In genomic region chr17:76538941-76539340, GRCh38 we compare ENCODE assay signal across 14 cellular contexts. TPM values are rescaled to one million over a fixed set of nuclear protein-coding genes. Genes with fewer than 3 reads are reported as not detected.
DNase-seq lines count a peak whose midpoint lies in the region; ATAC-seq and TF ChIP-seq lines count a peak whose summit lies in the region.
"Had no signal": no experiment of that assay in that cellular context is flagged by ENCODE, and none has a peak within 500 bp of the region (broad histone marks: within the 10 kb centered on the region; RNA-seq: fewer than 3 reads in every experiment).

No MANE protein-coding gene starts in this region.

- H3K4me3 Mint-ChIP-seq in activated T-cell treated with anti-CD3 and anti-CD28 coated beads, Interleukin-2, amount 50 U/mL, for 4 hours: peak overlapping the region; percentile 16
- peak overlapping the region; percentile 37 to 67 for H3K4me3 Mint-ChIP-seq in effector memory CD8-positive, alpha-beta T cell
- H3K4me3 Mint-ChIP-seq in natural killer cell: peak overlapping the region; percentile 68
- peak overlapping the region; percentile 83 for H3K4me3 Mint-ChIP-seq in type B pancreatic cell
- H3K4me3 Mint-ChIP-seq in activated CD4-positive, alpha-beta memory T cell treated with anti-CD3 and anti-CD28 coated beads for 36 hours: no peak overlapping the region

- no peaks in the 10 kb centered on the region for H3K9me3 Mint-ChIP-seq in activated T-cell treated with anti-CD3 and anti-CD28 coated beads, Interleukin-2, amount 50 U/mL, for 4 hours
- no peaks in the 10 kb centered on the region for H3K9me3 Mint-ChIP-seq in effector memory CD8-positive, alpha-beta T cell
- H3K9me3 Mint-ChIP-seq in natural killer cell (no peaks in the 10 kb centered on the region), type B pancreatic cell (no peaks in the 10 kb centered on the region)
- H3K9me3 Mint-ChIP-seq in activated CD4-positive, alpha-beta memory T cell treated with anti-CD3 and anti-CD28 coated beads for 36 hours: no peaks in the 10 kb centered on the region

- H3K4me1 Mint-ChIP-seq in activated T-cell treated with anti-CD3 and anti-CD28 coated beads, Interleukin-2, amount 50 U/mL, for 4 hours (ENCODE audit: low read depth): peaks cover 4% of the 10 kb centered on the region
- H3K4me1 Mint-ChIP-seq in effector memory CD8-positive, alpha-beta T cell (ENCODE audit: low read depth in 2 of 2): peaks cover 0 to 8% of the 10 kb centered on the region in 2 donors
- H3K4me1 Mint-ChIP-seq in natural killer cell (peaks cover 0 to 12% of the 10 kb centered on the region in 2 donors), type B pancreatic cell (ENCODE audit: unreplicated experiment) (peaks cover 39% of the 10 kb centered on the region)
- H3K4me1 Mint-ChIP-seq in activated CD4-positive, alpha-beta memory T cell treated with anti-CD3 and anti-CD28 coated beads for 36 hours (ENCODE audit: low read depth): no peaks in the 10 kb centered on the region

- intact Hi-C loops in natural killer cell (cut with micrococcal nuclease): no loop called here
- intact Hi-C loops in activated CD4-positive, alpha-beta memory T cell treated with anti-CD3 and anti-CD28 coated beads for 36 hours (cut with micrococcal nuclease): no loop called here

- no peak for DNase-seq in activated T-cell treated with anti-CD3 and anti-CD28 coated beads, Interleukin-2, amount 50 U/mL, for 4 hours
- DNase-seq in activated T-cell treated with anti-CD3 and anti-CD28 coated beads for 4 hours (no peak), natural killer cell (no peak), type B pancreatic cell (ENCODE audit: extremely low spot score, unreplicated experiment) (no peak), GOT3 (lab: John Stamatoyannopoulos, UW) (no peak)
- DNase-seq in effector memory CD8-positive, alpha-beta T cell: no peak
- DNase-seq in activated CD4-positive, alpha-beta memory T cell treated with anti-CD3 and anti-CD28 coated beads for 36 hours: no peak
- DNase-seq: amygdala; DMS 273 treated with DMSO at 0.1 percent for 48 hours; NCI-H510A; stimulated activated CD4-positive, alpha-beta T cell treated with anti-CD3 and anti-CD28 coated beads, Interleukin-4, amount 100 ng/mL, for 4 hours had no signal

- no peak overlapping the region for H3K27ac Mint-ChIP-seq in effector memory CD8-positive, alpha-beta T cell
- H3K27ac Mint-ChIP-seq in natural killer cell (no peak overlapping the region), type B pancreatic cell (peak overlapping the region; percentile 40)
- H3K27ac Mint-ChIP-seq in activated CD4-positive, alpha-beta memory T cell treated with anti-CD3 and anti-CD28 coated beads for 36 hours: no peak overlapping the region

- POLR2A ChIA-PET in activated CD4-positive, alpha-beta memory T cell treated with anti-CD3 and anti-CD28 coated beads for 36 hours (lab: Charles Lee): interaction anchor here (0.5 kb wide), 1 partner anchor 270 kb away, joined by 3 read pairs; no protein-coding TSS in a partner anchor

- no peaks in the 10 kb centered on the region for H3K36me3 Mint-ChIP-seq in activated T-cell treated with anti-CD3 and anti-CD28 coated beads, Interleukin-2, amount 50 U/mL, for 4 hours (ENCODE audit: insufficient read depth)
- no peaks in the 10 kb centered on the region for H3K36me3 Mint-ChIP-seq in effector memory CD8-positive, alpha-beta T cell (ENCODE audit: insufficient read depth)
- H3K36me3 Mint-ChIP-seq in natural killer cell (no peaks in the 10 kb centered on the region), type B pancreatic cell (no peaks in the 10 kb centered on the region)
- no peaks in the 10 kb centered on the region for H3K36me3 Mint-ChIP-seq in activated CD4-positive, alpha-beta memory T cell treated with anti-CD3 and anti-CD28 coated beads for 36 hours

- CTCF ChIA-PET in activated CD4-positive, alpha-beta memory T cell treated with anti-CD3 and anti-CD28 coated beads for 36 hours (lab: Charles Lee): interaction anchor here (0.5 to 1.2 kb wide), 2 partner anchors 9 to 16 kb away, joined by 3 read pairs; no protein-coding TSS in a partner anchor

- peaks cover 49% of the 10 kb centered on the region for H3K27me3 Mint-ChIP-seq in activated T-cell treated with anti-CD3 and anti-CD28 coated beads, Interleukin-2, amount 50 U/mL, for 4 hours (ENCODE audit: low read depth)
- peaks cover 48 to 74% of the 10 kb centered on the region in 2 donors for H3K27me3 Mint-ChIP-seq in effector memory CD8-positive, alpha-beta T cell
- H3K27me3 Mint-ChIP-seq in natural killer cell (ENCODE audit: low read depth in 2 of 2) (peaks cover 11 to 32% of the 10 kb centered on the region in 2 donors), type B pancreatic cell (peaks cover 57% of the 10 kb centered on the region)
- H3K27me3 Mint-ChIP-seq in activated CD4-positive, alpha-beta memory T cell treated with anti-CD3 and anti-CD28 coated beads for 36 hours: peaks cover 42% of the 10 kb centered on the region

- no peak for ATAC-seq in activated T-cell treated with anti-CD3 and anti-CD28 coated beads, Interleukin-2, amount 50 U/mL, for 4 hours
- ATAC-seq in effector memory CD8-positive, alpha-beta T cell (replicated peaks): no peak
- ATAC-seq in natural killer cell (no peak), HG03469 (IDR thresholded peaks at IDR 0.05; ENCODE audit: unreplicated experiment) (no peak)

- TF ChIP-seq CTCF in natural killer cell (IDR thresholded peaks at IDR 0.05) (no peak), type B pancreatic cell (conservative IDR thresholded peaks at IDR 0.05) (no peak)

RNA-seq across cellular contexts. Expression of gene PRCD, which starts 0.9 kb away (rescaled TPM):
- not detected for total RNA-seq in activated T-cell treated with anti-CD3 and anti-CD28 coated beads, Interleukin-2, amount 50 U/mL, for 4 hours
- 1 to 10 TPM in 1 of 3 donors, under 1 TPM in 2; 0.77 to 1.1 (median 0.82) TPM for total RNA-seq in natural killer cell
- total RNA-seq in type B pancreatic cell (ENCODE audit: low replicate concordance): 0.33 and 3.3 TPM in 2 replicates
- total RNA-seq in activated CD4-positive, alpha-beta memory T cell treated with anti-CD3 and anti-CD28 coated beads for 36 hours: not detected
- total RNA-seq: A172, HT1080 had no signal

RNA-seq across cellular contexts. Expression of gene CYGB, which starts 1.4 kb away (rescaled TPM):
- total RNA-seq in activated T-cell treated with anti-CD3 and anti-CD28 coated beads, Interleukin-2, amount 50 U/mL, for 4 hours: not detected
- total RNA-seq in natural killer cell (under 1 TPM; 0.12 to 0.33 (median 0.16) TPM), type B pancreatic cell (ENCODE audit: low replicate concordance) (2.5 and 10.0 TPM in 2 replicates)
- not detected for total RNA-seq in activated CD4-positive, alpha-beta memory T cell treated with anti-CD3 and anti-CD28 coated beads for 36 hours

RNA-seq across cellular contexts. Expression of gene RHBDF2, which starts 37.7 kb away (rescaled TPM):
- 10 to 100 TPM; 29.5 to 37.0 (median 34.3) TPM for total RNA-seq in activated T-cell treated with anti-CD3 and anti-CD28 coated beads, Interleukin-2, amount 50 U/mL, for 4 hours
- total RNA-seq in natural killer cell: 100 to 1,000 TPM; 194 to 233 (median 202) TPM
- total RNA-seq in type B pancreatic cell (ENCODE audit: low replicate concordance): 12.3 and 17.2 TPM in 2 replicates
- total RNA-seq in activated CD4-positive, alpha-beta memory T cell treated with anti-CD3 and anti-CD28 coated beads for 36 hours: 10 to 100 TPM; 28.9 to 30.0 TPM

RNA-seq across cellular contexts. Expression of gene ST6GALNAC2, which starts 46.7 kb away (rescaled TPM):
- not detected for total RNA-seq in activated T-cell treated with anti-CD3 and anti-CD28 coated beads, Interleukin-2, amount 50 U/mL, for 4 hours
- total RNA-seq in natural killer cell (under 1 TPM in 1 of 3 donors, not detected in 2; 0.65 TPM), type B pancreatic cell (ENCODE audit: low replicate concordance) (4.3 and 10.4 TPM in 2 replicates)
- total RNA-seq in activated CD4-positive, alpha-beta memory T cell treated with anti-CD3 and anti-CD28 coated beads for 36 hours: under 1 TPM; 0.19 to 0.51 TPM
- total RNA-seq: HT1080 had no signal

Comparison
In these comparisons a context has a peak if more than half of its experiments do, and no peak if none do; other contexts are left out.
1. RNA of gene RHBDF2, which starts 37.7 kb away (total RNA-seq): 194 to 233 TPM in natural killer cell; 29.5 to 37.0 TPM in activated T-cell treated with anti-CD3 and anti-CD28 coated beads, Interleukin-2, amount 50 U/mL, for 4 hours, 28.9 to 30.0 TPM in activated CD4-positive, alpha-beta memory T cell treated with anti-CD3 and anti-CD28 coated beads for 36 hours and 12.3 to 17.2 TPM in type B pancreatic cell; every median in the first group is over 4 times any median in the second.